8 cellular contexts compared by ENCODE assay signal in genomic region chr3:133896002-133896761, GRCh38. TPM values are rescaled to one million over a fixed set of nuclear protein-coding genes. Genes with fewer than 3 reads are reported as not detected.
DNase-seq lines count a peak whose midpoint lies in the region; ATAC-seq and TF ChIP-seq lines count a peak whose summit lies in the region.

No MANE protein-coding gene starts in this region.

- no peaks in the 10 kb centered on the region for H3K4me1 ChIP-seq in psoas muscle

- no peaks in the 10 kb centered on the region for H3K36me3 ChIP-seq in psoas muscle (ENCODE audit: insufficient read depth in 1 of 2, low read depth in 1 of 2)

- no peaks in the 10 kb centered on the region for H3K9me3 ChIP-seq in psoas muscle

- ATAC-seq in psoas muscle = peak in 1 of 4 donors; percentile 45

- POLR2A ChIA-PET in GM10248 (lab: Yijun Ruan, JAX) = no interaction called here

- peaks cover 0 to 38% (median 0%) of the 10 kb centered on the region in 3 donors for H3K27me3 ChIP-seq in psoas muscle (ENCODE audit: insufficient read depth in 3 of 3, low read length in 2 of 3)

- CTCF ChIA-PET in GM10248 (lab: Yijun Ruan, JAX) = interaction anchor here (1.1 to 1.3 kb wide), 2 partner anchors 9 to 14 kb away, joined by 4 read pairs; no protein-coding TSS in a partner anchor

- WGBS in psoas muscle, 3 donors = 11 to 12% (median 12%) methylated on average over 37 of the region's 37 CpGs

- H3K4me3 ChIP-seq in WI38 (ENCODE audit: low read depth, low read length) (peak overlapping the region; percentile 51), psoas muscle (peak overlapping the region; percentile 77)

- H3K27ac ChIP-seq in psoas muscle = no peak overlapping the region

- DNase-seq in NCI-H1694 (lab: John Stamatoyannopoulos, UW) = peak; percentile 20
- DNase-seq in NCI-H1694 treated with DMSO at 0.1 percent for 48 hours (lab: John Stamatoyannopoulos, UW) = no peak
- peak; percentile 72 for DNase-seq in cardiac septum (ENCODE audit: low spot score)
- DNase-seq in psoas muscle = no peak
- no peak for DNase-seq in NCI-H1105 (lab: John Stamatoyannopoulos, UW)
- DNase-seq in GM10248 (ENCODE audit: extremely low spot score) = no peak
- no peak for DNase-seq in NCI-H510A (lab: John Stamatoyannopoulos, UW)

- no peak for TF ChIP-seq CTCF in WI38 (IDR thresholded peaks at IDR 0.05; ENCODE audit: low read depth, low read length)
- TF ChIP-seq CTCF in psoas muscle (IDR thresholded peaks at IDR 0.05) = no peak
- no peak for TF ChIP-seq CTCF in GM10248 (IDR thresholded peaks at IDR 0.05; ENCODE audit: control extremely low read depth, extremely low read depth, low read depth, missing control alignments)

- intact Hi-C loops in cardiac septum (cut with DNase I) (loop anchor here (10.0 kb wide), 1 partner anchor 231 kb away; the partner anchor contains the start of gene TOPBP1), psoas muscle (cut with DNase I) (no loop called here)

RNA-seq across cellular contexts. Expression of gene RAB6B, which starts 0.5 kb away (rescaled TPM):
- 42.4 TPM for total RNA-seq in cardiac septum
- total RNA-seq in psoas muscle = 1 to 10 TPM; 2.0 to 3.8 (median 3.4) TPM
- 1 to 10 TPM in 1 of 3 donors, under 1 TPM in 2; 0.93 to 1.3 (median 0.94) TPM for polyA plus RNA-seq in psoas muscle

Comparison
In these comparisons a context has a peak if more than half of its experiments do, and no peak if none do; other contexts are left out.
1. DNase-seq: peak in NCI-H1694 (single experiment) and cardiac septum (single experiment); none in NCI-H1694 treated with DMSO at 0.1 percent for 48 hours (single experiment), psoas muscle (0 of 2), NCI-H1105 (single experiment), GM10248 (single experiment) and NCI-H510A (single experiment).